In the genomic region with DNA sequence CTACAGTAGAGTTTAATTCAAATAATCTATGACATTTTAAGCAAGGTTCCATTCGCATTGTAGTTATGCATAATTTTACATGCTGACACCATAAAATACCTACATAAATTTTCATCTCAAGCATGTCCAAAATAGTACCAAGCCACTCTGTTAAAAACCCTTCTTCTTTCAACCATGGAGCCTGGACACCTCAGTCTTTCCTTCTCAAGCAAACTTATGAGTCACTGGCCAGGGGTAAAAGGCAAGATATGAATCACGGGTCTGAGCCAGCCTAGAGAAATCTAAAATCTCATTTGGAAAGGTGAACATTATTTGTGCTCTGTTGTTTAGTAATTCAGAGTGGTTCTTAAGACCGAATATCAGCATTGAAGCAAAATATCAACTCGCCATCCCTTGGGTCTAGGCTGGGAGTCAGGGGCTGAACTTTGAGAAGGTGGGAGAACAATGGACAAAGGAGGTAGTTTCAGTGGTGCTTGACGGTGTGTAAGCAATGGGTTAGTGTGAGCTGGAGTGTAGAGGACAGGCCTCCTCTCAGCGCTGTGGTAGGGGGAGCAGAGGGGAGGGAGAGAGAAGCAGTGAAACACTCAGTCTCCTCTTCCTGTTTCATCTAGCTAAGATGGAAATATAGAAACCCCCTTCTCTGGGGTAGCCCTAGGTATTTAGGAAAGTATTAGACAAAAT, we compare ENCODE assay signal across 9 cellular contexts. TPM values are rescaled to one million over a fixed set of nuclear protein-coding genes. Genes with fewer than 3 reads are reported as not detected.
DNase-seq lines count a peak whose midpoint lies in the region; ATAC-seq and TF ChIP-seq lines count a peak whose summit lies in the region.
"Had no signal": no experiment of that assay in that cellular context is flagged by ENCODE, and none has a peak within 500 bp of the region (broad histone marks: within the 10 kb centered on the region; RNA-seq: fewer than 3 reads in every experiment).

No MANE protein-coding gene starts in this region.

- no peak overlapping the region for H4K8ac ChIP-seq in H9 (replicated peaks; ENCODE audit: insufficient read length, low read depth, low read length)

- H2BK120ac ChIP-seq in H9 (ENCODE audit: low read depth, low read length, poor library complexity, severe bottlenecking) = no peak overlapping the region

- H3K4me1 Mint-ChIP-seq in H9 = no peaks in the 10 kb centered on the region
- peaks cover 11% of the 10 kb centered on the region for H3K4me1 Mint-ChIP-seq in memory B cell

- H3K9me3 Mint-ChIP-seq in H9 (peaks cover 2 to 3% of the 10 kb centered on the region in 2 experiments; a peak in 1 of 5 replicates), memory B cell (no peaks in the 10 kb centered on the region)

- H3K27ac ChIP-seq in H9 (ENCODE audit: insufficient read length, low read depth, low read length) = no peak overlapping the region
- H3K27ac ChIP-seq: SJSA1 had no signal

- no peak overlapping the region for H3K9ac ChIP-seq in H9 (ENCODE audit: extremely low read depth, insufficient read length, low read length)

- H3K4me3 Mint-ChIP-seq in H9 (no peak overlapping the region), memory B cell (no peak overlapping the region)

- H3K27me3 Mint-ChIP-seq in H9 (ENCODE audit: low read depth) (peaks cover 15% of the 10 kb centered on the region), memory B cell (no peaks in the 10 kb centered on the region)

- no peak overlapping the region for H4K91ac ChIP-seq in H9 (ENCODE audit: insufficient read length, low read depth, low read length)

- no peaks in the 10 kb centered on the region for H4K20me1 ChIP-seq in H9 (ENCODE audit: control insufficient read depth, insufficient read depth, insufficient read length)

- DNase-seq in H9 = no peak
- DNase-seq in HPDE6-E6E7 (ENCODE audit: extremely low spot score) = peak; percentile 22
- DNase-seq in memory B cell (ENCODE audit: low spot score in 2 of 2) = no peak
- no peak for DNase-seq in cortex of kidney (lab: John Stamatoyannopoulos, UW)
- DNase-seq in NCI-H2227 (lab: John Stamatoyannopoulos, UW; ENCODE audit: unreplicated experiment) = no peak
- no peak for DNase-seq in foreskin melanocyte
- no peak for DNase-seq in NCI-H446 treated with DMSO at 0.1 percent for 48 hours (lab: John Stamatoyannopoulos, UW)

- no peaks in the 10 kb centered on the region for H3K27me3 ChIP-seq in H9 (ENCODE audit: insufficient read depth, low read length)
- H3K27me3 ChIP-seq: SJSA1 had no signal

- no CpG with 5 or more reads among the region's 6 CpGs for WGBS in H9 (ENCODE audit: extremely low coverage, insufficient read length, low lambda C conversion rate)

- no peak overlapping the region for H3K23ac ChIP-seq in H9 (ENCODE audit: insufficient read length, low read depth, low read length)

- H2BK20ac ChIP-seq in H9 (ENCODE audit: low read depth, low read length, poor library complexity, severe bottlenecking) = no peak overlapping the region

- no peak overlapping the region for H3K4me2 ChIP-seq in H9 (ENCODE audit: insufficient read depth, insufficient read length, low read length)

- no peak overlapping the region for H3K4ac ChIP-seq in H9 (ENCODE audit: low read depth, low read length)

- H3K23me2 ChIP-seq in H9 (ENCODE audit: insufficient read length, low read depth, low read length, poor library complexity, severe bottlenecking) = no peaks in the 10 kb centered on the region

- no peaks in the 10 kb centered on the region for H3K79me1 ChIP-seq in H9 (ENCODE audit: insufficient read depth, low read depth, low read length, poor library complexity, severe bottlenecking)

- no peak overlapping the region for H2BK15ac ChIP-seq in H9 (ENCODE audit: low read depth, low read length)

- H3K56ac ChIP-seq in H9 (ENCODE audit: insufficient read length, low read depth, low read length) = peak overlapping the region; percentile 17

- no peak for TF ChIP-seq CTCF in H9 (conservative IDR thresholded peaks at IDR 0.05)

- no peak overlapping the region for H2AFZ ChIP-seq in H9 (ENCODE audit: low read length)

- no peak overlapping the region for H3T11ph ChIP-seq in H9 (ENCODE audit: low read length)

- no peak overlapping the region; a peak in 2 of 7 replicates for H3K27ac Mint-ChIP-seq in H9
- peak overlapping the region; percentile 79 for H3K27ac Mint-ChIP-seq in memory B cell

- H4K5ac ChIP-seq in H9 (ENCODE audit: insufficient read length, low read depth, low read length) = no peak overlapping the region

- H3K18ac ChIP-seq in H9 (ENCODE audit: insufficient read length, low read depth, low read length) = no peak overlapping the region

- H3K9me3 ChIP-seq in H9 (ENCODE audit: control insufficient read depth, low read depth, low read length) = no peaks in the 10 kb centered on the region
- H3K9me3 ChIP-seq: SJSA1 had no signal

- H3K4me1 ChIP-seq in H9 (ENCODE audit: insufficient read depth, low read length) = no peaks in the 10 kb centered on the region
- H3K4me1 ChIP-seq: SJSA1 had no signal

- H3K36me3 Mint-ChIP-seq in H9 (ENCODE audit: insufficient read depth in 1 of 3, low read depth in 3 of 3) = no peaks in the 10 kb centered on the region
- no peaks in the 10 kb centered on the region for H3K36me3 Mint-ChIP-seq in memory B cell

- H2BK12ac ChIP-seq in H9 (ENCODE audit: insufficient read length, low read depth, low read length) = no peak overlapping the region

- H2AK5ac ChIP-seq in H9 (ENCODE audit: insufficient read length, low read length) = no peak overlapping the region

- ATAC-seq in GM18520 (IDR thresholded peaks at IDR 0.05; ENCODE audit: unreplicated experiment) = peak; percentile 80
- ATAC-seq in memory B cell (ENCODE audit: low read depth) = peak; percentile 67

- H3K14ac ChIP-seq in H9 (ENCODE audit: insufficient read depth, low read length) = no peak overlapping the region; the same call in 1 of the 2 replicates

- no peak overlapping the region for H2BK5ac ChIP-seq in H9 (ENCODE audit: insufficient read length, low read length)

- no peaks in the 10 kb centered on the region for H3K79me2 ChIP-seq in H9 (ENCODE audit: insufficient read depth, low read length)

RNA-seq across cellular contexts. Expression of a gene that starts 19.1 kb away (rescaled TPM):
- 16.0 and 18.1 TPM in 2 replicates for total RNA-seq in H9 (2021)
